ENCODE assay signal across 12 cellular contexts in the genomic region with DNA sequence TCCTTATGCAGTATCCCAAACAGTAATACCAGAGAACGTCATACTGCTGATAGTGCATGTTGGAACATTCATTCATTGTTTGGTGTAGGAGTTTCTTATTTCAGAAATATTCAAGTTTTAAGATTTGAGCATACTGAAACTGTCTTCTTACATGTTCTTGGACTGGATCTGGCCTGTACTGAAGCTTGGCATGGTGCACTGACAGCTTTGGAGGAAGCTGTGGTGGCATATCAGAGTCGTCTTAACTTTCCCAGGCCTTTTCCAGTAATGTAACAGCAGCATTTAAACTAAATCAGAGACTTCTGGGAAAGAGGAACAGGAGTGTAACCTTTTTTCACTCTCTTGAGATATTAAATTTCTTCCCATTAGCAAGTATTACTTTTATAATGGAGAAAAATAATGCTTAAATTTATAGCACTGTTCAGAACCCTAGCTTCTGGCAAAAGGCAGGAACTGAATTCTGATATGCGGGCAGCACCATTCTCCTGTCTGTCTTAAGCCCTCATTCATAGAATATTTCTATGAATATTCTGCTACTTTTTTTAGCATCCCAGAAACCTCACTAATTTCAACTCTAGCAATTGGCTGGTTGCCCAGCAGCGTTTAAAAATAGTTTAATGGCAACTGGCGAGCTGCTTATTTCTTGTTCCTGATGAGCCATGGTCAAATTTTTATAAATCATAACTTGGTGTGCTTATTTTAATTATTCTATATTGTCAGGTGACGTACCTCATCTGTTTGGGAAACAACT. TPM values are rescaled to one million over a fixed set of nuclear protein-coding genes. Genes with fewer than 3 reads are reported as not detected.
A peak's percentile ranks its signal among the peaks of the same experiment; 100 is the strongest.
DNase-seq lines count a peak whose midpoint lies in the region; ATAC-seq, FAIRE-seq and TF ChIP-seq lines count a peak whose summit lies in the region.
"Had no signal": no experiment of that assay in that cellular context is flagged by ENCODE, and none has a peak within 500 bp of the region (broad histone marks: within the 10 kb centered on the region; RNA-seq: fewer than 3 reads in every experiment).

No MANE protein-coding gene starts in this region.

- POLR2A ChIA-PET in HepG2 (lab: Yijun Ruan, JAX) = no interaction called here

- H3K27me3 ChIP-seq in uterus = no peaks in the 10 kb centered on the region
- no peaks in the 10 kb centered on the region for H3K27me3 ChIP-seq in HepG2 (ENCODE audit: control insufficient read depth in 1 of 2, insufficient read depth in 2 of 2, low read length in 2 of 2)

- no peak overlapping the region for H3K9ac ChIP-seq in HepG2 (ENCODE audit: insufficient read depth, low read depth, low read length)

- WGBS in HepG2 (ENCODE audit: low lambda C conversion rate) = 93% methylated on average over 6 of the region's 6 CpGs

- H3K27ac ChIP-seq in coronary artery (peak overlapping the region; percentile 56 to 79), uterus (peak overlapping the region in 1 of 2 donors; percentile 67), HepG2 (ENCODE audit: extremely low read length, insufficient read depth, low read length) (no peak overlapping the region)

- no peak for TF ChIP-seq EP300 in HepG2 (IDR thresholded peaks at IDR 0.05; ENCODE audit: low read depth in 2 of 2, low read length in 2 of 2)
- no peak for TF ChIP-seq EP300 in HepG2 (CRISPR knock-in tag; IDR thresholded peaks at IDR 0.05; ENCODE audit: borderline replicate concordance)

- FAIRE-seq in HepG2 (lab: Jason Lieb, UNC) = no peak

- ATAC-seq in natural killer cell (no peak), HepG2 (no peak)
- ATAC-seq: Panc1 had no signal

- no peak for TF ChIP-seq CTCF in coronary artery (IDR thresholded peaks at IDR 0.05)
- TF ChIP-seq CTCF in mesothelial cell of epicardium (IDR thresholded peaks at IDR 0.05; ENCODE audit: unreplicated experiment) = no peak
- TF ChIP-seq CTCF in uterus (IDR thresholded peaks at IDR 0.05) = no peak
- TF ChIP-seq CTCF in natural killer cell (IDR thresholded peaks at IDR 0.05) = no peak
- no peak for TF ChIP-seq CTCF in HepG2 (CRISPR knock-in tag; IDR thresholded peaks at IDR 0.05)

- H4K20me1 ChIP-seq in HepG2 (ENCODE audit: insufficient read depth, low read length) = no peaks in the 10 kb centered on the region

- peak overlapping the region; percentile 67 for H3K27ac Mint-ChIP-seq in mesothelial cell of epicardium
- no peak overlapping the region for H3K27ac Mint-ChIP-seq in natural killer cell

- BruUV-seq in HepG2 (replicated peaks; lab: Mats Ljungman, UMichigan) = no TSS peak

- no peak overlapping the region for H3K4me2 ChIP-seq in HepG2 (ENCODE audit: low read depth, low read length)

- H3K9me3 ChIP-seq in uterus (no peaks in the 10 kb centered on the region), HepG2 (ENCODE audit: low read length) (no peaks in the 10 kb centered on the region)

- H3K9me3 Mint-ChIP-seq in mesothelial cell of epicardium (no peaks in the 10 kb centered on the region), natural killer cell (no peaks in the 10 kb centered on the region)
- H3K9me3 Mint-ChIP-seq: neural crest cell had no signal

- H2AFZ ChIP-seq in HepG2 (ENCODE audit: low read length) = no peak overlapping the region

- no peak overlapping the region for H3K4me3 ChIP-seq in coronary artery
- no peak overlapping the region for H3K4me3 ChIP-seq in uterus
- H3K4me3 ChIP-seq in HepG2 (replicated peaks in 1 of 3; ENCODE audit: insufficient read depth in 1 of 3, low read depth in 2 of 3, low read length in 3 of 3) = no peak overlapping the region

- H3K4me3 Mint-ChIP-seq in mesothelial cell of epicardium = no peak overlapping the region
- H3K4me3 Mint-ChIP-seq in natural killer cell = no peak overlapping the region
- H3K4me3 Mint-ChIP-seq: neural crest cell had no signal

- no peak for TF ChIP-seq RAD21 in HepG2 (CRISPR knock-in tag; IDR thresholded peaks at IDR 0.05)

- H3K36me3 ChIP-seq in uterus (no peaks in the 10 kb centered on the region), HepG2 (replicated peaks in 1 of 2; ENCODE audit: control insufficient read depth in 1 of 2, insufficient read depth in 2 of 2, low read length in 2 of 2) (peaks cover 1 to 20% of the 10 kb centered on the region in 2 experiments; a peak in 2 of 5 replicates)

- H3K4me1 Mint-ChIP-seq in mesothelial cell of epicardium (peaks cover 17% of the 10 kb centered on the region), natural killer cell (peaks cover 5 to 8% of the 10 kb centered on the region in 2 donors)

- H3K4me1 ChIP-seq in uterus (peaks cover 3 to 7% of the 10 kb centered on the region in 2 donors), HepG2 (ENCODE audit: insufficient read depth, low read length) (no peaks in the 10 kb centered on the region)

- DNase-seq in DMS79 treated with DMSO at 0.1 percent for 48 hours (lab: John Stamatoyannopoulos, UW) = peak; percentile 4
- DNase-seq in DMS79 (lab: John Stamatoyannopoulos, UW) = no peak
- DNase-seq in coronary artery (ENCODE audit: low spot score) = peak; percentile 71
- peak in 1 of 2 experiments; percentile 42 for DNase-seq in mesothelial cell of epicardium (ENCODE audit: low spot score in 2 of 2, unreplicated experiment in 2 of 2)
- DNase-seq in uterus = peak; percentile 54 to 62
- DNase-seq in natural killer cell = no peak
- DNase-seq in SKM-1 (lab: John Stamatoyannopoulos, UW; ENCODE audit: unreplicated experiment) = no peak
- DNase-seq in HepG2 (ENCODE audit: low spot score) = no peak
- DNase-seq: 8988T, NCI-H1048 had no signal

- intact Hi-C loops in uterus (cut with DNase I; ENCODE audit: low total_unique reads) (loop anchor here (5.0 kb wide), 1 partner anchor 1994 kb away; no protein-coding TSS in a partner anchor), natural killer cell (cut with micrococcal nuclease) (no loop called here), HepG2 (cut with micrococcal nuclease; ENCODE audit: unreplicated experiment) (no loop called here)

- CTCF ChIA-PET in HepG2 (lab: Yijun Ruan, JAX; ENCODE audit: low intra/inter-chr PET ratio, low total read pairs) = no interaction called here

- H3K27me3 Mint-ChIP-seq in mesothelial cell of epicardium (ENCODE audit: low read depth) (no peaks in the 10 kb centered on the region), natural killer cell (ENCODE audit: low read depth in 2 of 2) (no peaks in the 10 kb centered on the region)

- H3K36me3 Mint-ChIP-seq in mesothelial cell of epicardium (peaks cover 5% of the 10 kb centered on the region), natural killer cell (peaks cover 9% of the 10 kb centered on the region)

- no peak for TF ChIP-seq POLR2A in uterus (IDR thresholded peaks at IDR 0.05)
- TF ChIP-seq POLR2A in HepG2 (IDR thresholded peaks at IDR 0.05; ENCODE audit: insufficient read depth in 1 of 2, low read depth in 2 of 2, low read length in 2 of 2) = no peak

- H3K79me2 ChIP-seq in HepG2 (ENCODE audit: insufficient read depth, low read length) = no peaks in the 10 kb centered on the region

- in situ Hi-C loops in HepG2 (cut with HindIII; ENCODE audit: extremely low pct_ligation_motif_present, low pct_unique_long_range_greater_than_20kb) = no loop called here

TF ChIP-seq in HepG2, 621 proteins besides CTCF, POLR2A, EP300 and RAD21 (continues in another document):
- TF ChIP-seq, protein P1, sequence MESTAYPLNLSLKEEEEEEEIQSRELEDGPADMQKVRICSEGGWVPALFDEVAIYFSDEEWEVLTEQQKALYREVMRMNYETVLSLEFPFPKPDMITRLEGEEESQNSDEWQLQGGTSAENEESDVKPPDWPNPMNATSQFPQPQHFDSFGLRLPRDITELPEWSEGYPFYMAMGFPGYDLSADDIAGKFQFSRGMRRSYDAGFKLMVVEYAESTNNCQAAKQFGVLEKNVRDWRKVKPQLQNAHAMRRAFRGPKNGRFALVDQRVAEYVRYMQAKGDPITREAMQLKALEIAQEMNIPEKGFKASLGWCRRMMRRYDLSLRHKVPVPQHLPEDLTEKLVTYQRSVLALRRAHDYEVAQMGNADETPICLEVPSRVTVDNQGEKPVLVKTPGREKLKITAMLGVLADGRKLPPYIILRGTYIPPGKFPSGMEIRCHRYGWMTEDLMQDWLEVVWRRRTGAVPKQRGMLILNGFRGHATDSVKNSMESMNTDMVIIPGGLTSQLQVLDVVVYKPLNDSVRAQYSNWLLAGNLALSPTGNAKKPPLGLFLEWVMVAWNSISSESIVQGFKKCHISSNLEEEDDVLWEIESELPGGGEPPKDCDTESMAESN (CRISPR knock-in tag; conservative IDR thresholded peaks at IDR 0.05) = no peak
- TF ChIP-seq RNF2 (conservative IDR thresholded peaks at IDR 0.05; ENCODE audit: low read depth) (no peak), SMYD3 (CRISPR knock-in tag; IDR thresholded peaks at IDR 0.05) (no peak), ZKSCAN1 (IDR thresholded peaks at IDR 0.05; ENCODE audit: low read length) (no peak)

RNA-seq across cellular contexts. Expression of gene DNAJC13, which starts 31.1 kb away (rescaled TPM):
- total RNA-seq in mesothelial cell of epicardium = 34.2 to 37.8 TPM (median 37.6 TPM) in 3 replicates
- total RNA-seq in uterus = 10 to 100 TPM; 21.2 to 86.9 (median 54.6) TPM
- total RNA-seq in natural killer cell = 10 to 100 TPM; 30.5 to 44.0 (median 42.9) TPM
- total RNA-seq in HepG2 (2016; rRNA removed; fragmentation: Illumina TruSeq; extraction: Trizol) = 26.2 and 37.5 TPM in 2 replicates
- 3.7 and 4.5 TPM in 2 replicates for total RNA-seq in HepG2 (2016; cell fraction: cytosol; rRNA removed; fragmentation: Illumina TruSeq; extraction: Trizol; ENCODE audit: low read depth)
- 25.0 and 35.2 TPM in 2 replicates for total RNA-seq in HepG2 (2016; cell fraction: insoluble cytoplasmic fraction; rRNA removed; fragmentation: Illumina TruSeq; extraction: Trizol)
- total RNA-seq in HepG2 (2016; cell fraction: membrane; rRNA removed; fragmentation: Illumina TruSeq; extraction: Trizol) = 9.6 and 10.3 TPM in 2 replicates
- 34.1 and 42.6 TPM in 2 replicates for total RNA-seq in HepG2 (2016; cell fraction: nucleus; rRNA removed; fragmentation: Illumina TruSeq; extraction: Trizol)
- 7.6 and 9.1 TPM in 2 replicates for polyA plus RNA-seq in HepG2 (2011; rRNA removed)
- 4.1 and 5.3 TPM in 2 replicates for polyA plus RNA-seq in HepG2 (2011; cell fraction: cytosol; rRNA removed)
- polyA plus RNA-seq in HepG2 (2011; cell fraction: nucleus; rRNA removed) = 11.6 and 12.8 TPM in 2 replicates
- 6.9 and 9.3 TPM in 2 replicates for polyA plus RNA-seq in HepG2 (2012)
- 1.3 and 1.4 TPM in 2 replicates for polyA plus RNA-seq in HepG2 (2016; cell fraction: cytosol; fragmentation: Illumina TruSeq; extraction: Trizol; ENCODE audit: low read depth)
- 25.2 and 28.2 TPM in 2 replicates for polyA plus RNA-seq in HepG2 (2016; cell fraction: insoluble cytoplasmic fraction; fragmentation: Illumina TruSeq; extraction: Trizol; ENCODE audit: low read depth)
- polyA plus RNA-seq in HepG2 (2016; cell fraction: membrane; fragmentation: Illumina TruSeq; extraction: Trizol; ENCODE audit: low read depth) = 4.6 and 4.8 TPM in 2 replicates
- 18.3 and 22.7 TPM in 2 replicates for polyA plus RNA-seq in HepG2 (2016; cell fraction: nucleus; fragmentation: Illumina TruSeq; extraction: Trizol; ENCODE audit: insufficient read depth, low read depth)
- polyA minus RNA-seq in HepG2 (2011; rRNA and poly(A)+ RNA removed; ENCODE audit: low replicate concordance) = 10.6 and 24.2 TPM in 2 replicates
- polyA minus RNA-seq in HepG2 (2011; cell fraction: cytosol; rRNA and poly(A)+ RNA removed) = 15.5 and 18.0 TPM in 2 replicates
- polyA minus RNA-seq in HepG2 (2011; cell fraction: nucleus; rRNA and poly(A)+ RNA removed) = 70.9 and 81.6 TPM in 2 replicates

Comparison
In these comparisons a context has a peak if more than half of its experiments do, and no peak if none do; other contexts are left out.
1. DNase-seq: peak in DMS79 treated with DMSO at 0.1 percent for 48 hours (single experiment), coronary artery (single experiment) and uterus (2 of 2); none in DMS79 (single experiment), natural killer cell (single experiment), SKM-1 (single experiment) and HepG2 (single experiment).